Comparison of ENCODE assay signal across 23 cellular contexts in genomic region chr13:49914947-49915346, GRCh38.
"Had no signal": no experiment of that assay in that cellular context is flagged by ENCODE, and none has a peak within 500 bp of the region (broad histone marks: within the 10 kb centered on the region; RNA-seq: fewer than 3 reads in every experiment).

No MANE protein-coding gene starts in this region.

- H3K27me3 ChIP-seq: MG63, SJSA1 had no signal

- DNase-seq: Karpas-422, KG1, MG63, NCI-H1092, NCI-H1105 treated with DMSO at 0.1 percent for 48 hours, NCI-H1417 treated with DMSO at 0.1 percent for 48 hours, NCI-H146, NCI-H1694 treated with DMSO at 0.1 percent for 48 hours, NCI-H2029, NCI-H2081 treated with DMSO at 0.1 percent for 48 hours, NCI-H2171, NCI-H226, NCI-H446, NCI-H510A, NCI-H524 treated with DMSO at 0.1 percent for 48 hours, NCI-H69, NCI-H774, Right ventricle myocardium superior, RPMI8226, SIG-M5 had no signal

- H3K9me3 ChIP-seq: MG63, SJSA1 had no signal

- H3K4me1 ChIP-seq: SJSA1 had no signal

- H3K27ac ChIP-seq: SJSA1, SK-N-MC had no signal

- H3K4me3 ChIP-seq: MG63, SJSA1, SK-N-MC had no signal

- FAIRE-seq: RCC 7860 had no signal
